ENCODE assay signal across 8 cellular contexts in the genomic region with DNA sequence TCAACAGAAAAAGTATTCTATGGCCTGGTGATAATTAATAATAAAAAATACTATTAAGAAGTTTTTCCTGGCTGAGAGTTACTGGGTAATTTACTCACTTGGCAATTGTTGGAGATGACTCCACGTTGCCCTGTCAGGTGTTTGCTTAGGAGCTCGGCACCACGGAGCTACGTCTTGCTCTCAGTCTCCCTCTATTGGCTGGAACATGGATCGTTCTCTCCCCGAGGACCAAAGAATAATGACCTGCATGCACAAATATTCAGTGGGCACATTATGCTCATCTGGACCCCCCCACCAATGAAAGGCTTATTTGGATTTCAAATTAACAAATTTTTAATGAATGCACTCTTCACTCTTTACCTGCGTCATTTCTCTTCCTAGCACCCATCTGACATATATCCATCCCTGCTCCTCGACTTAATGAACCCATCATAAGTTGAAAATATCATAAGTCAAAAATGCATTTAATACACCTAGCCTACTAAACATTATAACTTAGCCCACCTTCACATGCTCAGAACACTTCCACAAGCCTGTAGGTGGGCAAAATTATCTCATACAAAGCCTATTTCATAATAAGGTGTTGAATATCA.
DNase-seq lines count a peak whose midpoint lies in the region; ATAC-seq and TF ChIP-seq lines count a peak whose summit lies in the region.

No MANE protein-coding gene starts in this region.

- peak; percentile 78 for TF ChIP-seq CTCF in CD14-positive monocyte (IDR thresholded peaks at IDR 0.05)
- TF ChIP-seq CTCF in nephron (IDR thresholded peaks at IDR 0.05; ENCODE audit: unreplicated experiment in 3 of 3), result peak; percentile 55 to 67 (median 59)

- H3K27me3 Mint-ChIP-seq in CD14-positive monocyte (ENCODE audit: low read depth in 3 of 3) (peaks cover 2 to 22% (median 4%) of the 10 kb centered on the region in 3 donors), nephron (ENCODE audit: low read depth) (peaks cover 45% of the 10 kb centered on the region)
- peaks cover 32 to 83% of the 10 kb centered on the region in 2 donors for H3K27me3 Mint-ChIP-seq in effector memory CD8-positive, alpha-beta T cell

- H3K27ac Mint-ChIP-seq in CD14-positive monocyte (peak overlapping the region in 1 of 7 donors; percentile 8), nephron (no peak overlapping the region)
- no peak overlapping the region for H3K27ac Mint-ChIP-seq in effector memory CD8-positive, alpha-beta T cell

- DNase-seq in CD14-positive monocyte (ENCODE audit: low spot score) (no peak), NCI-H1930 (lab: John Stamatoyannopoulos, UW) (peak; percentile 17 to 34), globus pallidus (ENCODE audit: low spot score) (no peak), mesenteric fat pad (ENCODE audit: low spot score) (no peak)
- DNase-seq in activated CD4-positive, alpha-beta T cell treated with anti-CD3 and anti-CD28 coated beads for 24 hours (ENCODE audit: low read depth in 2 of 2), result peak; percentile 19 to 35
- peak; percentile 22 to 43 (median 27) for DNase-seq in effector memory CD8-positive, alpha-beta T cell

- no peaks in the 10 kb centered on the region for H3K36me3 Mint-ChIP-seq in CD14-positive monocyte
- H3K36me3 Mint-ChIP-seq in effector memory CD8-positive, alpha-beta T cell (ENCODE audit: insufficient read depth), result no peaks in the 10 kb centered on the region
- no peaks in the 10 kb centered on the region for H3K36me3 Mint-ChIP-seq in nephron (ENCODE audit: low read depth)

- peak; percentile 48 for ATAC-seq in GM18909 (IDR thresholded peaks at IDR 0.05; ENCODE audit: poor library complexity, unreplicated experiment)
- ATAC-seq in effector memory CD8-positive, alpha-beta T cell (replicated peaks), result peak; percentile 77

- H3K4me1 Mint-ChIP-seq in CD14-positive monocyte, result no peaks in the 10 kb centered on the region
- no peaks in the 10 kb centered on the region for H3K4me1 Mint-ChIP-seq in effector memory CD8-positive, alpha-beta T cell (ENCODE audit: low read depth in 2 of 2)
- H3K4me1 Mint-ChIP-seq in nephron, result peaks cover 1% of the 10 kb centered on the region

- intact Hi-C loops in CD14-positive monocyte (cut with micrococcal nuclease), result loop anchor here in 1 of 2 donors (10.0 kb wide), 1 partner anchor 98 kb away; no protein-coding TSS in a partner anchor

- H3K9me3 Mint-ChIP-seq in CD14-positive monocyte (no peaks in the 10 kb centered on the region), nephron (no peaks in the 10 kb centered on the region)
- no peaks in the 10 kb centered on the region for H3K9me3 Mint-ChIP-seq in effector memory CD8-positive, alpha-beta T cell

- H3K4me3 Mint-ChIP-seq in CD14-positive monocyte, result no peak overlapping the region
- no peak overlapping the region for H3K4me3 Mint-ChIP-seq in effector memory CD8-positive, alpha-beta T cell
- no peak overlapping the region for H3K4me3 Mint-ChIP-seq in nephron

Comparison
In these comparisons a context has a peak if more than half of its experiments do, and no peak if none do; other contexts are left out.
1. DNase-seq: peak in NCI-H1930 (2 of 2), activated CD4-positive, alpha-beta T cell treated with anti-CD3 and anti-CD28 coated beads for 24 hours (2 of 2) and effector memory CD8-positive, alpha-beta T cell (3 of 3); none in CD14-positive monocyte (single experiment), globus pallidus (single experiment) and mesenteric fat pad (single experiment).